ENCODE assay signal across 7 cellular contexts in genomic region chr13:24823122-24823710, GRCh38. TPM values are rescaled to one million over a fixed set of nuclear protein-coding genes. Genes with fewer than 3 reads are reported as not detected.
"Had no signal": no experiment of that assay in that cellular context is flagged by ENCODE, and none has a peak within 500 bp of the region (broad histone marks: within the 10 kb centered on the region; RNA-seq: fewer than 3 reads in every experiment).

No MANE protein-coding gene starts in this region.

RNA-seq across cellular contexts. Expression of gene RNF17, which starts 59.2 kb away (rescaled TPM):
- total RNA-seq: M059J, OCI-LY7, PC-9, Right ventricle myocardium inferior, RPMI7951, SJCRH30, SK-MEL-5 had no signal
